ENCODE assay signal across 21 cellular contexts in genomic region chr11:99803501-99803900, GRCh38.
"Had no signal": no experiment of that assay in that cellular context is flagged by ENCODE, and none has a peak within 500 bp of the region (broad histone marks: within the 10 kb centered on the region; RNA-seq: fewer than 3 reads in every experiment).

No MANE protein-coding gene starts in this region.

- H3K4me1 ChIP-seq: esophagus squamous epithelium, gastrocnemius medialis, psoas muscle, sigmoid colon, stomach, thyroid gland had no signal

- H3K9me3 ChIP-seq: esophagus squamous epithelium, gastrocnemius medialis, psoas muscle, sigmoid colon, thyroid gland had no signal

- H3K27me3 ChIP-seq: esophagus squamous epithelium, gastrocnemius medialis, sigmoid colon, stomach, thyroid gland had no signal

- DNase-seq: dermis blood vessel endothelial cell; effector memory CD4-positive, alpha-beta T cell; erythroblast; esophagus squamous epithelium; gastrocnemius medialis; head of caudate nucleus; naive thymus-derived CD8-positive, alpha-beta T cell; nephron progenitor cell; nucleus accumbens; psoas muscle; right cardiac atrium; sigmoid colon; stimulated activated CD4-positive, alpha-beta T cell treated with anti-CD3 and anti-CD28 coated beads, Interleukin-2, amount 100 ng/mL, for 24 hours; stimulated activated CD4-positive, alpha-beta T cell treated with anti-CD3 and anti-CD28 coated beads, Interleukin-4, amount 100 ng/mL, for 24 hours; stimulated activated naive CD4-positive, alpha-beta T cell treated with Interleukin-2 at 50 U/mL for 16 hours; stomach; thyroid gland had no signal

- H3K4me3 ChIP-seq: coronary artery, esophagus squamous epithelium, gastrocnemius medialis, lung, psoas muscle, sigmoid colon, stomach, thyroid gland had no signal

- H3K27ac ChIP-seq: coronary artery, esophagus squamous epithelium, gastrocnemius medialis, psoas muscle, sigmoid colon, stomach, thyroid gland had no signal

- ATAC-seq: gastrocnemius medialis; left lobe of liver; naive thymus-derived CD8-positive, alpha-beta T cell; psoas muscle; right cardiac atrium; stimulated activated effector memory CD8-positive, alpha-beta T cell treated with anti-CD3 and anti-CD28 coated beads, Interleukin-12 subunit alpha, Interleukin-12 subunit beta, amount 100 ng/mL, for 72 hours had no signal

- H3K36me3 ChIP-seq: esophagus squamous epithelium, gastrocnemius medialis, sigmoid colon, stomach, thyroid gland had no signal
